ENCODE assay signal across 8 cellular contexts in genomic region chr16:58515125-58515870, GRCh38. TPM values are rescaled to one million over a fixed set of nuclear protein-coding genes. Genes with fewer than 3 reads are reported as not detected.
DNase-seq lines count a peak whose midpoint lies in the region; ATAC-seq and TF ChIP-seq lines count a peak whose summit lies in the region.

TSS of gene SETD6 (plus strand) at chr16:58515517. CDS start at chr16:58515538, 21 bp downstream.

- no peak for TF ChIP-seq POLR2A in Peyer's patch (IDR thresholded peaks at IDR 0.05)

- H3K4me3 Mint-ChIP-seq in nephron, result peak within 1 kb of the TSS; percentile 97 to 99 (median 99)
- H3K4me3 Mint-ChIP-seq in stimulated activated naive CD8-positive, alpha-beta T cell treated with anti-CD3 and anti-CD28 coated beads, Interleukin-15, Interleukin-2, amounts not matched to agents 100 ng/mL and 50 ng/mL, for 24 hours, result peak within 1 kb of the TSS; percentile 90

- peak within 1 kb of the TSS; percentile 79 to 90 (median 88) for H3K27ac ChIP-seq in Peyer's patch

- no peaks in the 10 kb centered on the region for H3K27me3 Mint-ChIP-seq in nephron (ENCODE audit: low read depth)
- no peaks in the 10 kb centered on the region for H3K27me3 Mint-ChIP-seq in stimulated activated naive CD8-positive, alpha-beta T cell treated with anti-CD3 and anti-CD28 coated beads, Interleukin-15, Interleukin-2, amounts not matched to agents 100 ng/mL and 50 ng/mL, for 24 hours

- DNase-seq in D341Med (ENCODE audit: low spot score), result peak; percentile 87
- DNase-seq in HUDEP-2 (lab: John Stamatoyannopoulos, UW; ENCODE audit: unreplicated experiment in 76 of 76), result peak in 74 of 76 experiments; percentile 32 to 90 (median 75)
- DNase-seq in Peyer's patch, result peak; percentile 84 to 94 (median 94)
- DNase-seq in activated effector memory CD4-positive, alpha-beta T cell treated with Interleukin-2 at 50 U/mL for 16 hours, result peak; percentile 60
- peak; percentile 86 for DNase-seq in fibroblast of the aortic adventitia (ENCODE audit: low read depth)

- peaks cover 19% of the 10 kb centered on the region for H3K36me3 Mint-ChIP-seq in nephron (ENCODE audit: low read depth)
- H3K36me3 Mint-ChIP-seq in stimulated activated naive CD8-positive, alpha-beta T cell treated with anti-CD3 and anti-CD28 coated beads, Interleukin-15, Interleukin-2, amounts not matched to agents 100 ng/mL and 50 ng/mL, for 24 hours (ENCODE audit: low read depth), result peaks cover 42% of the 10 kb centered on the region

- peaks cover 23% of the 10 kb centered on the region for H3K4me1 Mint-ChIP-seq in nephron
- peaks cover 47% of the 10 kb centered on the region for H3K4me1 Mint-ChIP-seq in stimulated activated naive CD8-positive, alpha-beta T cell treated with anti-CD3 and anti-CD28 coated beads, Interleukin-15, Interleukin-2, amounts not matched to agents 100 ng/mL and 50 ng/mL, for 24 hours (ENCODE audit: low read depth)

- peak in 4 of 6 experiments; percentile 5 to 43 (median 36) for TF ChIP-seq CTCF in Peyer's patch (IDR thresholded peaks at IDR 0.05)
- peak; percentile 33 for TF ChIP-seq CTCF in fibroblast of the aortic adventitia (IDR thresholded peaks at IDR 0.05; ENCODE audit: insufficient read depth, low read length)
- TF ChIP-seq CTCF in nephron (IDR thresholded peaks at IDR 0.05; ENCODE audit: unreplicated experiment in 3 of 3), result peak; percentile 20 to 22 (median 22)

- H3K27me3 ChIP-seq in Peyer's patch, result no peaks in the 10 kb centered on the region

- ATAC-seq in GM21381 (IDR thresholded peaks at IDR 0.05; ENCODE audit: unreplicated experiment), result peak; percentile 66

- no peaks in the 10 kb centered on the region for H3K9me3 Mint-ChIP-seq in nephron
- no peaks in the 10 kb centered on the region for H3K9me3 Mint-ChIP-seq in stimulated activated naive CD8-positive, alpha-beta T cell treated with anti-CD3 and anti-CD28 coated beads, Interleukin-15, Interleukin-2, amounts not matched to agents 100 ng/mL and 50 ng/mL, for 24 hours

- peaks cover 0 to 25% (median 2%) of the 10 kb centered on the region in 4 donors for H3K4me1 ChIP-seq in Peyer's patch

- peak within 1 kb of the TSS; percentile 84 to 96 (median 95) for H3K27ac Mint-ChIP-seq in nephron
- H3K27ac Mint-ChIP-seq in stimulated activated naive CD8-positive, alpha-beta T cell treated with anti-CD3 and anti-CD28 coated beads, Interleukin-15, Interleukin-2, amounts not matched to agents 100 ng/mL and 50 ng/mL, for 24 hours, result peak within 1 kb of the TSS; percentile 86

- H3K36me3 ChIP-seq in Peyer's patch, result peaks cover 0 to 37% (median 0%) of the 10 kb centered on the region in 3 donors

- no peaks in the 10 kb centered on the region for H3K9me3 ChIP-seq in Peyer's patch

- H3K4me3 ChIP-seq in Peyer's patch (peak within 1 kb of the TSS; percentile 77 to 98 (median 88)), fibroblast of the aortic adventitia (ENCODE audit: low read depth, low read length) (peak within 1 kb of the TSS; percentile 84)

RNA-seq across cellular contexts. Expression of gene SETD6, which starts in this region (rescaled TPM):
- total RNA-seq in Peyer's patch (10 to 100 TPM; 27.3 to 60.5 (median 34.4) TPM), fibroblast of the aortic adventitia (ENCODE audit: low replicate concordance) (11.7 and 19.9 TPM in 2 replicates)

Comparison
In these comparisons a context has a peak if more than half of its experiments do, and no peak if none do; other contexts are left out.
1. Peak in every context shown above with its lines: DNase-seq, ATAC-seq, H3K4me3 ChIP-seq and H3K27ac ChIP-seq.